Comparison of ENCODE assay signal across 2 cellular contexts in the genomic region with DNA sequence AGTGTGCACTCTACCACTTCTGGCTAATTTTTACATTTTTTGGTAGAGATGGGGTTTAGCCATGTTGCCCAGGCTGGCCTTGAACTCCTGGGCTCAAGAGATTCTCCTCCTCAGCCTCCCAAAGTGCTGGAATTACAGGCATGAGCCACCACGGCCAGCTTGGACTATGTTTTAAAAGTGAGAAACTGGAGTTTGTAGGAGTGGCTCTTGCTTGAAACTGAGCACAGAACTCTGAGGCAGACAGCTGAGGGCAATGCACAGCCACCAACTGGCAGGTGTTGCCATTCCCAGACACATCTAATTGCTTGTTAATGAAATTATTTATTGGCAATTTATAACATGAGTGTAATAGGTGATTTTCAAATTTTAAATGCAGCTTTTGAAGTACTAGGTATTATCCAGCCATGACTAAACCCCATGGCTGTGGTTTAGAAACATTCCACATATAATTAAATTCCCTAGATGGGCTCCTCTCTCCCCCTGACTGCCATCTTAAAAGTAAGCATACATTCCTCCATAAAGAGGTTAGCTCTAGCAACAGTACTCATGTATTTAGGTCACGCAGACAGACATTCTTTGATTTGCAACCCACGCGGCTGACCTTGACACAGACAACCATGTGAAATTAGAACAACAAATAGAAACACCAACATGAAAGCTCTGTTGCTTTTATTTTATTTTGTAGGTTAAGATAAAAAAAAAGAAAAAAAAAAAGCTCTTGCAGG.
TF ChIP-seq lines count a peak whose summit lies in the region.

No MANE protein-coding gene starts in this region.

TF ChIP-seq in SK-N-SH treated with all-trans-retinoic acid at 6 μM for 48 hours, 23 proteins besides CTCF, POLR2A, EP300 and RAD21 (continued from another document):
- no peak for TF ChIP-seq TSHZ2 (CRISPR knock-in tag; IDR thresholded peaks at IDR 0.05)
- TF ChIP-seq, protein P1, sequence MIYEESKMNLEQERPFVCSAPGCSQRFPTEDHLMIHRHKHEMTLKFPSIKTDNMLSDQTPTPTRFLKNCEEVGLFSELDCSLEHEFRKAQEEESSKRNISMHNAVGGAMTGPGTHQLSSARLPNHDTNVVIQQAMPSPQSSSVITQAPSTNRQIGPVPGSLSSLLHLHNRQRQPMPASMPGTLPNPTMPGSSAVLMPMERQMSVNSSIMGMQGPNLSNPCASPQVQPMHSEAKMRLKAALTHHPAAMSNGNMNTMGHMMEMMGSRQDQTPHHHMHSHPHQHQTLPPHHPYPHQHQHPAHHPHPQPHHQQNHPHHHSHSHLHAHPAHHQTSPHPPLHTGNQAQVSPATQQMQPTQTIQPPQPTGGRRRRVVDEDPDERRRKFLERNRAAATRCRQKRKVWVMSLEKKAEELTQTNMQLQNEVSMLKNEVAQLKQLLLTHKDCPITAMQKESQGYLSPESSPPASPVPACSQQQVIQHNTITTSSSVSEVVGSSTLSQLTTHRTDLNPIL (CRISPR knock-in tag; IDR thresholded peaks at IDR 0.05; ENCODE audit: low read depth): no peak
- peak; percentile 60 for TF ChIP-seq ISL1 (CRISPR knock-in tag; IDR thresholded peaks at IDR 0.05)

TF ChIP-seq in WTC11, 78 proteins besides CTCF, POLR2A, EP300 and RAD21 (continued from another document):
- TF ChIP-seq NR3C1 (CRISPR knock-in tag; conservative IDR thresholded peaks at IDR 0.05; ENCODE audit: low read depth) (no peak), JUN (CRISPR knock-in tag; IDR thresholded peaks at IDR 0.05) (no peak), CREB1 (CRISPR knock-in tag; IDR thresholded peaks at IDR 0.05) (no peak), RORB (CRISPR knock-in tag; IDR thresholded peaks at IDR 0.05) (no peak), SMAD3 (CRISPR knock-in tag; IDR thresholded peaks at IDR 0.05; ENCODE audit: borderline replicate concordance) (no peak), HMGA2 (CRISPR knock-in tag; IDR thresholded peaks at IDR 0.05) (no peak), FOXP4 (CRISPR knock-in tag; IDR thresholded peaks at IDR 0.05) (no peak), GABPB1 (CRISPR knock-in tag; IDR thresholded peaks at IDR 0.05) (no peak), RELA (CRISPR knock-in tag; IDR thresholded peaks at IDR 0.05; ENCODE audit: borderline replicate concordance) (no peak), ATF3 (CRISPR knock-in tag; conservative IDR thresholded peaks at IDR 0.05) (no peak), IRF2 (CRISPR knock-in tag; IDR thresholded peaks at IDR 0.05; ENCODE audit: borderline replicate concordance, low read depth) (no peak), ZMAT4 (CRISPR knock-in tag; IDR thresholded peaks at IDR 0.05) (no peak), TEAD1 (CRISPR knock-in tag; IDR thresholded peaks at IDR 0.05) (no peak), ZNF425 (CRISPR knock-in tag; conservative IDR thresholded peaks at IDR 0.05) (no peak)
- TF ChIP-seq, protein P2, sequence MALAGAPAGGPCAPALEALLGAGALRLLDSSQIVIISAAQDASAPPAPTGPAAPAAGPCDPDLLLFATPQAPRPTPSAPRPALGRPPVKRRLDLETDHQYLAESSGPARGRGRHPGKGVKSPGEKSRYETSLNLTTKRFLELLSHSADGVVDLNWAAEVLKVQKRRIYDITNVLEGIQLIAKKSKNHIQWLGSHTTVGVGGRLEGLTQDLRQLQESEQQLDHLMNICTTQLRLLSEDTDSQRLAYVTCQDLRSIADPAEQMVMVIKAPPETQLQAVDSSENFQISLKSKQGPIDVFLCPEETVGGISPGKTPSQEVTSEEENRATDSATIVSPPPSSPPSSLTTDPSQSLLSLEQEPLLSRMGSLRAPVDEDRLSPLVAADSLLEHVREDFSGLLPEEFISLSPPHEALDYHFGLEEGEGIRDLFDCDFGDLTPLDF (CRISPR knock-in tag; IDR thresholded peaks at IDR 0.05): no peak
